In the genomic region with DNA sequence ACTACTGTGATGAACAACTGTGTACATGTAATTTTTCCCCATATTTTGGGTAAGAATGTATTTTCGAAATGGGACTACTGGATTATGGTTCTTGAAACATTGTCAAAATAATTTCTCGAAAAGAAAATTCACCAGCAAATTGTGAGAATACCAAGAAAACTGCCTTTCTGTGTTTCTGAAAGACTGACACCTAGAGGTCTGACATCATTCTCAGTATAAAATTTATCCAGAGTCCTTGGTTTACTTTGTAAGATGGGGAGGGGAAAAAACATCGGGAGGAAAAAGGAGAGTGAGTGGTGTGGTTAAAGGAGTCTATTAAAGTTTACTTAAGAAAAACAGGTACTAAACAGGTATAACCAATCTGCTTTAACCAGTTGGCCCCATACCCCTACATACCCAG, we compare ENCODE assay signal across 2 cellular contexts.
TF ChIP-seq lines count a peak whose summit lies in the region.

No MANE protein-coding gene starts in this region.

TF ChIP-seq in GM23338, 12 proteins besides CTCF, POLR2A, EP300 and RAD21:
- no peak for TF ChIP-seq STAT1 (IDR thresholded peaks at IDR 0.05; ENCODE audit: unreplicated experiment)

TF ChIP-seq in H1, 55 proteins besides CTCF, POLR2A, EP300 and RAD21:
- TF ChIP-seq SP2 (IDR thresholded peaks at IDR 0.05; ENCODE audit: low read length) (no peak), TEAD4 (IDR thresholded peaks at IDR 0.05; ENCODE audit: low read depth, low read length) (no peak), BACH1 (IDR thresholded peaks at IDR 0.05; ENCODE audit: low read length) (no peak), FOSL1 (IDR thresholded peaks at IDR 0.05; ENCODE audit: insufficient read depth, low read depth, low read length) (no peak), POU5F1 (IDR thresholded peaks at IDR 0.05; ENCODE audit: low read depth, low read length) (no peak), KDM5A (IDR thresholded peaks at IDR 0.05; ENCODE audit: low read length) (no peak), EGR1 (IDR thresholded peaks at IDR 0.05; ENCODE audit: borderline replicate concordance, low read depth, low read length) (no peak), RXRA (IDR thresholded peaks at IDR 0.05; ENCODE audit: insufficient read depth, low read depth, low read length) (no peak), GABPA (IDR thresholded peaks at IDR 0.05; ENCODE audit: borderline replicate concordance, insufficient read depth, low read length) (no peak), TAF7 (optimal IDR thresholded peaks at IDR 0.05; ENCODE audit: borderline replicate concordance, low read depth, low read length) (no peak), SIX5 (IDR thresholded peaks at IDR 0.05; ENCODE audit: low read depth, low read length) (no peak), ASH2L (IDR thresholded peaks at IDR 0.05; ENCODE audit: low read length) (no peak), SUZ12 (IDR thresholded peaks at IDR 0.05; ENCODE audit: low read length) (no peak), SIRT6 (IDR thresholded peaks at IDR 0.05; ENCODE audit: low read length) (no peak), RBBP5 (IDR thresholded peaks at IDR 0.05; ENCODE audit: borderline replicate concordance, low read depth, low read length) (no peak), TAF1 (IDR thresholded peaks at IDR 0.05; ENCODE audit: low read depth, low read length) (no peak), JUND (IDR thresholded peaks at IDR 0.05; ENCODE audit: low read length) (no peak), NRF1 (IDR thresholded peaks at IDR 0.05; ENCODE audit: low read depth, low read length) (no peak)
- TF ChIP-seq, protein P1, sequence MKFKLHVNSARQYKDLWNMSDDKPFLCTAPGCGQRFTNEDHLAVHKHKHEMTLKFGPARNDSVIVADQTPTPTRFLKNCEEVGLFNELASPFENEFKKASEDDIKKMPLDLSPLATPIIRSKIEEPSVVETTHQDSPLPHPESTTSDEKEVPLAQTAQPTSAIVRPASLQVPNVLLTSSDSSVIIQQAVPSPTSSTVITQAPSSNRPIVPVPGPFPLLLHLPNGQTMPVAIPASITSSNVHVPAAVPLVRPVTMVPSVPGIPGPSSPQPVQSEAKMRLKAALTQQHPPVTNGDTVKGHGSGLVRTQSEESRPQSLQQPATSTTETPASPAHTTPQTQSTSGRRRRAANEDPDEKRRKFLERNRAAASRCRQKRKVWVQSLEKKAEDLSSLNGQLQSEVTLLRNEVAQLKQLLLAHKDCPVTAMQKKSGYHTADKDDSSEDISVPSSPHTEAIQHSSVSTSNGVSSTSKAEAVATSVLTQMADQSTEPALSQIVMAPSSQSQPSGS (IDR thresholded peaks at IDR 0.05; ENCODE audit: low read length): no peak
- TF ChIP-seq, protein P2, sequence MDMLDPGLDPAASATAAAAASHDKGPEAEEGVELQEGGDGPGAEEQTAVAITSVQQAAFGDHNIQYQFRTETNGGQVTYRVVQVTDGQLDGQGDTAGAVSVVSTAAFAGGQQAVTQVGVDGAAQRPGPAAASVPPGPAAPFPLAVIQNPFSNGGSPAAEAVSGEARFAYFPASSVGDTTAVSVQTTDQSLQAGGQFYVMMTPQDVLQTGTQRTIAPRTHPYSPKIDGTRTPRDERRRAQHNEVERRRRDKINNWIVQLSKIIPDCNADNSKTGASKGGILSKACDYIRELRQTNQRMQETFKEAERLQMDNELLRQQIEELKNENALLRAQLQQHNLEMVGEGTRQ (IDR thresholded peaks at IDR 0.05; ENCODE audit: low read length): no peak
